19 cellular contexts compared by ENCODE assay signal in the genomic region with DNA sequence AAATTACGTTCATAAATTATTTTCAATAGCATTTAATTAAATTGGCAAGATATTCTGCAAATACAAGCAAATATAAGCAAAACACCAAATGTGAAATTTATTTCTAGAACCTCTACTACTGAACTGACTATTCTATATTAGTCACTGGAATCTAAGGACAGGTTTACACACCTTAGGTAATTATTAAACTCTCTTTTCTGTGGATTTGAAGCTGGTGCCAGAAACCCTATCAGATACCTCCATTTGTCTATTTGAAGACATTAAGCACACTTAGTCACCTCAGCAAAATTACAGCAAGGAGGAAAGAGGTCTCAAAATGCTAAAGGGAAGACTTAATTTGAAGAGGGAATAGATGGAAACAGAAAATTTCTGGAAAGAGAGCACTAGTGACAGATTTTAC.
"Had no signal": no experiment of that assay in that cellular context is flagged by ENCODE, and none has a peak within 500 bp of the region (broad histone marks: within the 10 kb centered on the region; RNA-seq: fewer than 3 reads in every experiment).

No MANE protein-coding gene starts in this region.

- H3K4me1 ChIP-seq: adrenal gland, gastroesophageal sphincter, left ventricle myocardium inferior, prostate gland, suprapubic skin, transverse colon, uterus had no signal

- DNase-seq: activated CD4-positive, alpha-beta T cell treated with anti-CD3 and anti-CD28 coated beads, Interleukin-2, amount 50 U/mL, for 4 hours; activated gamma-delta T cell treated with Interleukin-2 at 50 U/mL for 16 hours; adrenal gland; cerebellar nuclear complex; cortex of kidney; effector CD4-positive, alpha-beta T cell; left ventricle myocardium inferior; right cardiac atrium; stimulated activated CD4-positive, alpha-beta T cell treated with anti-CD3 and anti-CD28 coated beads, Interleukin-4, amount 100 ng/mL, for 1 hour; stimulated activated naive CD8-positive, alpha-beta T cell treated with anti-CD3 and anti-CD28 coated beads, Interleukin-15, amount 100 ng/mL, for 72 hours; transverse colon; uterus had no signal

- H3K4me3 ChIP-seq: adrenal gland, gastroesophageal sphincter, left ventricle myocardium inferior, prostate gland, skin epidermis, suprapubic skin, transverse colon, uterus had no signal

- H3K27me3 ChIP-seq: adrenal gland, gastroesophageal sphincter, suprapubic skin, transverse colon, uterus had no signal

- H3K36me3 ChIP-seq: uterus had no signal

- H3K9me3 ChIP-seq: adrenal gland, gastroesophageal sphincter, left ventricle myocardium inferior, prostate gland, suprapubic skin, transverse colon, uterus had no signal

- FAIRE-seq: astrocyte, bronchial epithelial cell, TTC549 had no signal

- H3K27ac ChIP-seq: adrenal gland, gastroesophageal sphincter, left ventricle myocardium inferior, prostate gland, skin epidermis, suprapubic skin, transverse colon, uterus had no signal
